Comparison of ENCODE assay signal across 1 cellular context in genomic region chr17:43940630-43941029, GRCh38.
TF ChIP-seq lines count a peak whose summit lies in the region.

No MANE protein-coding gene starts in this region.

TF ChIP-seq in IMR-90, 13 proteins besides CTCF, POLR2A, EP300 and RAD21 (continued from another document):
- no peak for TF ChIP-seq ELK1 (IDR thresholded peaks at IDR 0.05; ENCODE audit: borderline replicate concordance, low read depth, low read length)
- no peak for TF ChIP-seq MXI1 (IDR thresholded peaks at IDR 0.05; ENCODE audit: borderline replicate concordance, low read depth, low read length)
- no peak for TF ChIP-seq NFE2L2 (IDR thresholded peaks at IDR 0.05; ENCODE audit: low read depth, low read length)
- no peak for TF ChIP-seq BHLHE40 (IDR thresholded peaks at IDR 0.05; ENCODE audit: low read depth, low read length)
- peak; percentile 68 for TF ChIP-seq SMC3 (IDR thresholded peaks at IDR 0.05; ENCODE audit: low read depth, low read length)
